8 cellular contexts compared by ENCODE assay signal in genomic region chr17:74202879-74203432, GRCh38. TPM values are rescaled to one million over a fixed set of nuclear protein-coding genes. Genes with fewer than 3 reads are reported as not detected.
DNase-seq lines count a peak whose midpoint lies in the region; ATAC-seq and TF ChIP-seq lines count a peak whose summit lies in the region.

No MANE protein-coding gene starts in this region.

- POLR2A ChIA-PET in CD8-positive, alpha-beta memory T cell (lab: Charles Lee): interaction anchor here (0.6 to 1.4 kb wide), 4 partner anchors 9 to 160 kb away, joined by 4 to 8 read pairs (median 6); partner anchors contain the start of gene TTYH2

- CTCF ChIA-PET in CD8-positive, alpha-beta memory T cell (lab: Charles Lee): interaction anchor here (0.8 to 5.2 kb wide), 11 partner anchors 8 to 254 kb away, joined by 3 to 42 read pairs (median 4); partner anchors contain the start of gene TTYH2

- peaks cover 7% of the 10 kb centered on the region for H3K27me3 ChIP-seq in CD8-positive, alpha-beta memory T cell (ENCODE audit: insufficient read depth, low read length, poor library complexity, severe bottlenecking)

- DNase-seq in CD8-positive, alpha-beta memory T cell: no peak
- DNase-seq in natural killer cell (no peak), mucosa of gallbladder (ENCODE audit: low spot score) (no peak), SKM-1 treated with dmso at 0.1 percent for 144 hours (lab: John Stamatoyannopoulos, UW; ENCODE audit: unreplicated experiment) (no peak), NCI-H524 (lab: John Stamatoyannopoulos, UW) (no peak), NOMO-1 treated with dmso at 0.1 percent for 144 hours (lab: John Stamatoyannopoulos, UW; ENCODE audit: unreplicated experiment) (no peak)

- peaks cover 21% of the 10 kb centered on the region for H3K36me3 ChIP-seq in CD8-positive, alpha-beta memory T cell (ENCODE audit: insufficient read depth, low read length)

- ATAC-seq in natural killer cell: no peak

- intact Hi-C loops in natural killer cell (cut with micrococcal nuclease): loop anchor here (2.0 to 5.0 kb wide), 2 partner anchors 254 to 329 kb away; partner anchors contain the start of gene CD300LB

- H3K4me3 Mint-ChIP-seq in CD8-positive, alpha-beta memory T cell: peak overlapping the region; percentile 92 to 99 (median 97)
- H3K4me3 Mint-ChIP-seq in IgD-negative memory B cell (peak overlapping the region in 3 of 4 donors; percentile 93 to 98 (median 97)), brain (peak overlapping the region; percentile 99 to 100 (median 100)), natural killer cell (peak overlapping the region; percentile 98)

- no peaks in the 10 kb centered on the region for H3K9me3 Mint-ChIP-seq in CD8-positive, alpha-beta memory T cell
- H3K9me3 Mint-ChIP-seq in IgD-negative memory B cell (no peaks in the 10 kb centered on the region), brain (peaks cover 0 to 5% (median 0%) of the 10 kb centered on the region in 5 experiments), natural killer cell (no peaks in the 10 kb centered on the region)

- H3K9me3 ChIP-seq in CD8-positive, alpha-beta memory T cell (ENCODE audit: low read length): no peaks in the 10 kb centered on the region

- H3K27ac Mint-ChIP-seq in CD8-positive, alpha-beta memory T cell: peak overlapping the region in 5 of 8 donors; percentile 86 to 99 (median 95)
- H3K27ac Mint-ChIP-seq in IgD-negative memory B cell (peak overlapping the region; percentile 87 to 97 (median 94)), brain (peak overlapping the region; percentile 97 to 100 (median 99)), natural killer cell (peak overlapping the region; percentile 90 to 95)

- peaks cover 33 to 46% (median 41%) of the 10 kb centered on the region in 3 donors for H3K4me1 Mint-ChIP-seq in CD8-positive, alpha-beta memory T cell
- H3K4me1 Mint-ChIP-seq in IgD-negative memory B cell: peaks cover 19 to 22% (median 21%) of the 10 kb centered on the region in 3 donors
- H3K4me1 Mint-ChIP-seq in brain: peaks cover 80% of the 10 kb centered on the region
- peaks cover 32 to 47% of the 10 kb centered on the region in 2 donors for H3K4me1 Mint-ChIP-seq in natural killer cell

- H3K4me1 ChIP-seq in CD8-positive, alpha-beta memory T cell (ENCODE audit: insufficient read depth, low read length): peaks cover 43% of the 10 kb centered on the region

- H3K27ac ChIP-seq in CD8-positive, alpha-beta memory T cell (ENCODE audit: low read depth, low read length): no peak overlapping the region

- no peak for TF ChIP-seq CTCF in brain (conservative IDR thresholded peaks at IDR 0.05)
- no peak for TF ChIP-seq CTCF in natural killer cell (IDR thresholded peaks at IDR 0.05)

- H3K27me3 Mint-ChIP-seq in CD8-positive, alpha-beta memory T cell: peaks cover 15 to 38% of the 10 kb centered on the region in 2 donors
- peaks cover 23% of the 10 kb centered on the region for H3K27me3 Mint-ChIP-seq in IgD-negative memory B cell
- peaks cover 9% of the 10 kb centered on the region for H3K27me3 Mint-ChIP-seq in brain
- H3K27me3 Mint-ChIP-seq in natural killer cell (ENCODE audit: low read depth in 2 of 2): peaks cover 13 to 14% of the 10 kb centered on the region in 2 donors

- H3K36me3 Mint-ChIP-seq in CD8-positive, alpha-beta memory T cell: peaks cover 8 to 36% (median 10%) of the 10 kb centered on the region in 3 donors
- H3K36me3 Mint-ChIP-seq in IgD-negative memory B cell (no peaks in the 10 kb centered on the region), brain (peaks cover 26% of the 10 kb centered on the region), natural killer cell (no peaks in the 10 kb centered on the region)

- H3K4me3 ChIP-seq in CD8-positive, alpha-beta memory T cell (ENCODE audit: low read length): peak overlapping the region; percentile 90

RNA-seq across cellular contexts. Expression of gene RPL38, which starts 0.5 kb away (rescaled TPM):
- 1,000 to 10,000 TPM; 1,457 to 1,489 TPM for total RNA-seq in CD8-positive, alpha-beta memory T cell
- 1,839 TPM for polyA plus RNA-seq in CD8-positive, alpha-beta memory T cell
- polyA plus RNA-seq in IgD-negative memory B cell (2,084 TPM), brain (ENCODE audit: insufficient read depth, low read depth, low replicate concordance) (4,253 TPM)
- total RNA-seq in natural killer cell (100 to 1,000 TPM; 560 to 802 (median 759) TPM), mucosa of gallbladder (627 TPM)

RNA-seq across cellular contexts. Expression of gene TTYH2, which starts 10.4 kb away (rescaled TPM):
- 10 to 100 TPM; 17.1 to 17.4 TPM for total RNA-seq in CD8-positive, alpha-beta memory T cell
- 6.0 TPM for polyA plus RNA-seq in CD8-positive, alpha-beta memory T cell
- polyA plus RNA-seq in IgD-negative memory B cell (0.58 TPM), brain (ENCODE audit: insufficient read depth, low read depth, low replicate concordance) (91.1 TPM)
- total RNA-seq in natural killer cell (1 to 10 TPM; 4.3 to 7.9 (median 4.8) TPM), mucosa of gallbladder (6.9 TPM)
